In genomic region chr1:230836347-230836746, GRCh38 we compare ENCODE assay signal across 16 cellular contexts. TPM values are rescaled to one million over a fixed set of nuclear protein-coding genes. Genes with fewer than 3 reads are reported as not detected.
DNase-seq lines count a peak whose midpoint lies in the region; ATAC-seq and TF ChIP-seq lines count a peak whose summit lies in the region.
"Had no signal": no experiment of that assay in that cellular context is flagged by ENCODE, and none has a peak within 500 bp of the region (broad histone marks: within the 10 kb centered on the region; RNA-seq: fewer than 3 reads in every experiment).

No MANE protein-coding gene starts in this region.

- ATAC-seq in HG03097 (IDR thresholded peaks at IDR 0.05; ENCODE audit: low FRiP score, unreplicated experiment) (no peak), left lung (no peak)

- H3F3A ChIP-seq in MM.1S (ENCODE audit: insufficient read depth, low read length) (peaks cover 16% of the 10 kb centered on the region), neural cell (ENCODE audit: insufficient read depth, low read length, poor library complexity, severe bottlenecking) (no peaks in the 10 kb centered on the region)

- H2AFZ ChIP-seq in MM.1S (ENCODE audit: low read length) (peak overlapping the region; percentile 2; the same call in 1 of the 2 replicates), neural cell (ENCODE audit: low read depth, low read length) (no peak overlapping the region)

- peaks cover 20% of the 10 kb centered on the region for H3K4me1 ChIP-seq in MM.1S (ENCODE audit: low read length)
- no peaks in the 10 kb centered on the region for H3K4me1 ChIP-seq in left lung
- H3K4me1 ChIP-seq: BLaER1, Caco-2 had no signal

- TF ChIP-seq EP300 in neural cell (conservative IDR thresholded peaks at IDR 0.05; ENCODE audit: poor library complexity, severe bottlenecking): no peak

- no peaks in the 10 kb centered on the region for H3K36me3 ChIP-seq in MM.1S (replicated peaks; ENCODE audit: insufficient read depth, low read length)
- H3K36me3 ChIP-seq in neural cell (ENCODE audit: insufficient read depth, low read length): no peaks in the 10 kb centered on the region
- H3K36me3 ChIP-seq in left lung: peaks cover 0 to 5% of the 10 kb centered on the region in 2 donors

- H3K79me2 ChIP-seq in MM.1S (ENCODE audit: low read length): no peaks in the 10 kb centered on the region
- H3K79me2 ChIP-seq in neural cell (replicated peaks; ENCODE audit: insufficient read depth, low read length): no peaks in the 10 kb centered on the region

- H3K4me2 ChIP-seq in MM.1S (ENCODE audit: low read depth, low read length) (peak overlapping the region; percentile 89), neural cell (ENCODE audit: low read length) (no peak overlapping the region)
- H3K4me2 ChIP-seq: BLaER1 had no signal

- TF ChIP-seq CTCF in MM.1S (IDR thresholded peaks at IDR 0.05; ENCODE audit: low read length): no peak
- TF ChIP-seq CTCF in dorsolateral prefrontal cortex (IDR thresholded peaks at IDR 0.05 in 54 of 56, conservative IDR thresholded peaks at IDR 0.05 in 2 of 56; ENCODE audit: low read depth in 1 of 56, partially characterized antibody in 56 of 56): no peak
- no peak for TF ChIP-seq CTCF in neural cell (IDR thresholded peaks at IDR 0.05; ENCODE audit: poor library complexity, severe bottlenecking)
- no peak for TF ChIP-seq CTCF in left lung (IDR thresholded peaks at IDR 0.05)

- no peaks in the 10 kb centered on the region for H3K9me3 ChIP-seq in MM.1S (replicated peaks; ENCODE audit: insufficient read depth, low read length)
- no peaks in the 10 kb centered on the region for H3K9me3 ChIP-seq in neural cell (ENCODE audit: low read length)
- no peaks in the 10 kb centered on the region for H3K9me3 ChIP-seq in left lung
- H3K9me3 ChIP-seq: Caco-2 had no signal

- H4K20me1 ChIP-seq in MM.1S (ENCODE audit: insufficient read depth, low read length) (no peaks in the 10 kb centered on the region), neural cell (ENCODE audit: insufficient read depth) (no peaks in the 10 kb centered on the region)
- H4K20me1 ChIP-seq: BLaER1 had no signal

- TF ChIP-seq RAD21 in neural cell (conservative IDR thresholded peaks at IDR 0.05): no peak

- no peak overlapping the region for H3K9ac ChIP-seq in MM.1S (ENCODE audit: low read length)
- no peak overlapping the region for H3K9ac ChIP-seq in neural cell (ENCODE audit: low read length)
- H3K9ac ChIP-seq: BLaER1 had no signal

- H3K27ac ChIP-seq in MM.1S (ENCODE audit: low read length) (no peak overlapping the region), dorsolateral prefrontal cortex (peak overlapping the region in 48 of 59 donors; percentile 0 to 92 (median 68)), neural cell (ENCODE audit: low read length) (peak overlapping the region; percentile 29), substantia nigra (ENCODE audit: low read depth, low read length, poor library complexity, severe bottlenecking) (peak overlapping the region; percentile 22), left lung (no peak overlapping the region)
- H3K27ac ChIP-seq: BLaER1 had no signal

- intact Hi-C loops in dorsolateral prefrontal cortex (cut with DNase I): no loop called here
- intact Hi-C loops in left lung (cut with DNase I): no loop called here

- peak; percentile 73 for DNase-seq in MM.1S
- no peak for DNase-seq in dorsolateral prefrontal cortex
- no peak for DNase-seq in substantia nigra (lab: John Stamatoyannopoulos, UW)
- DNase-seq in stimulated activated CD4-positive, alpha-beta T cell treated with anti-CD3 and anti-CD28 coated beads, Interleukin-4, amount 100 ng/mL, for 24 hours: no peak
- no peak for DNase-seq in left lung
- DNase-seq: 8988T; AML-193; Caco-2; CD8-positive, alpha-beta memory T cell; DMS53; GF-D8; HCEC 1CT; HFFc6 had no signal

- H3K9me2 ChIP-seq in MM.1S (replicated peaks; ENCODE audit: insufficient read depth, low read length): no peaks in the 10 kb centered on the region
- no peaks in the 10 kb centered on the region for H3K9me2 ChIP-seq in neural cell (ENCODE audit: insufficient read depth, low read length)

- H3K27me3 ChIP-seq in MM.1S (replicated peaks; ENCODE audit: insufficient read depth, low read length) (no peaks in the 10 kb centered on the region), dorsolateral prefrontal cortex (no peaks in the 10 kb centered on the region), neural cell (ENCODE audit: insufficient read depth, low read depth, low read length) (no peaks in the 10 kb centered on the region), left lung (no peaks in the 10 kb centered on the region)
- H3K27me3 ChIP-seq: BLaER1 had no signal

- peak overlapping the region; percentile 36 for H3K4me3 ChIP-seq in MM.1S (ENCODE audit: low read length)
- no peak overlapping the region for H3K4me3 ChIP-seq in dorsolateral prefrontal cortex
- no peak overlapping the region for H3K4me3 ChIP-seq in neural cell (ENCODE audit: low read length)
- no peak overlapping the region for H3K4me3 ChIP-seq in left lung
- H3K4me3 ChIP-seq: BLaER1 had no signal

TF ChIP-seq in neural cell, 6 proteins besides CTCF, POLR2A, EP300 and RAD21:
- TF ChIP-seq SMC3 (conservative IDR thresholded peaks at IDR 0.05; ENCODE audit: poor library complexity): no peak
- no peak for TF ChIP-seq REST (IDR thresholded peaks at IDR 0.05; ENCODE audit: borderline replicate concordance)
- TF ChIP-seq MXI1 (conservative IDR thresholded peaks at IDR 0.05; ENCODE audit: poor library complexity, severe bottlenecking): no peak
- no peak for TF ChIP-seq EZH2 (IDR thresholded peaks at IDR 0.05; ENCODE audit: borderline replicate concordance, insufficient read depth, low read length, poor library complexity, severe bottlenecking)

RNA-seq across cellular contexts. Expression of gene C1orf198, which starts 32.0 kb away (rescaled TPM):
- total RNA-seq in dorsolateral prefrontal cortex (100 to 1,000 TPM in 36 of 120 experiments, 10 to 100 TPM in 84; 43.1 to 244 (median 83.2) TPM), left lung (100 to 1,000 TPM in 1 of 2 donors, 10 to 100 TPM in 1; 36.2 to 116 TPM)
- 16.7 and 18.9 TPM in 2 replicates for polyA plus RNA-seq in neural cell
- polyA minus RNA-seq in neural cell: 19.0 and 22.0 TPM in 2 replicates

Comparison
In these comparisons a context has a peak if more than half of its experiments do, and no peak if none do; other contexts are left out.
1. H3K27ac ChIP-seq: peak in dorsolateral prefrontal cortex (48 of 59), neural cell (single experiment) and substantia nigra (single experiment); none in MM.1S (single experiment) and left lung (0 of 2).